ENCODE assay signal across 7 cellular contexts in genomic region chr22:24996420-24996952, GRCh38. TPM values are rescaled to one million over a fixed set of nuclear protein-coding genes. Genes with fewer than 3 reads are reported as not detected.
A peak's percentile ranks its signal among the peaks of the same experiment; 100 is the strongest.
DNase-seq lines count a peak whose midpoint lies in the region; ATAC-seq and TF ChIP-seq lines count a peak whose summit lies in the region.

No MANE protein-coding gene starts in this region.

- H3K9me3 ChIP-seq in cardiac muscle cell (ENCODE audit: low read depth) (no peaks in the 10 kb centered on the region), skeletal muscle tissue (ENCODE audit: control insufficient read depth in 3 of 3, low read length in 3 of 3) (no peaks in the 10 kb centered on the region)
- no peaks in the 10 kb centered on the region for H3K9me3 ChIP-seq in CD8-positive, alpha-beta T cell (ENCODE audit: low read length)

- H3K36me3 ChIP-seq in cardiac muscle cell (no peaks in the 10 kb centered on the region), skeletal muscle tissue (ENCODE audit: control insufficient read depth in 3 of 3, insufficient read depth in 3 of 3, low read length in 3 of 3) (no peaks in the 10 kb centered on the region)
- no peaks in the 10 kb centered on the region for H3K36me3 ChIP-seq in CD8-positive, alpha-beta T cell (ENCODE audit: insufficient read depth, low read length)

- no peak for ATAC-seq in CD8-positive, alpha-beta T cell

- H3K4me1 ChIP-seq in cardiac muscle cell (ENCODE audit: low read depth) (peaks cover 27% of the 10 kb centered on the region), skeletal muscle tissue (ENCODE audit: control insufficient read depth in 3 of 3, insufficient read depth in 3 of 3, low read length in 3 of 3) (peaks cover 22 to 33% (median 30%) of the 10 kb centered on the region in 3 donors)
- H3K4me1 ChIP-seq in CD8-positive, alpha-beta T cell (ENCODE audit: insufficient read depth, low read length) = no peaks in the 10 kb centered on the region

- CTCF ChIA-PET in CD8-positive, alpha-beta T cell (lab: Charles Lee) = no interaction called here

- no peaks in the 10 kb centered on the region for H3K36me3 Mint-ChIP-seq in CD8-positive, alpha-beta T cell

- peaks cover 25% of the 10 kb centered on the region for H3K27me3 Mint-ChIP-seq in CD8-positive, alpha-beta T cell (ENCODE audit: low read depth)

- no peak overlapping the region for H3K4me3 ChIP-seq in cardiac muscle cell
- peak overlapping the region; percentile 5 to 31 (median 17) for H3K4me3 ChIP-seq in skeletal muscle tissue (ENCODE audit: low read length in 3 of 3)
- no peak overlapping the region for H3K4me3 ChIP-seq in CD8-positive, alpha-beta T cell (ENCODE audit: low read depth, low read length)

- no peak for TF ChIP-seq CTCF in cardiac muscle cell (IDR thresholded peaks at IDR 0.05; ENCODE audit: low read depth, low read length)
- no peak for TF ChIP-seq CTCF in CD8-positive, alpha-beta T cell (IDR thresholded peaks at IDR 0.05)

- no peak overlapping the region for H3K27ac Mint-ChIP-seq in CD8-positive, alpha-beta T cell

- no peak overlapping the region for H3K4me3 Mint-ChIP-seq in CD8-positive, alpha-beta T cell

- DNase-seq in HT1080 (ENCODE audit: low read depth) = peak; percentile 83
- DNase-seq in RPMI7951 (ENCODE audit: low read depth) = peak; percentile 94
- peak; percentile 45 to 93 for DNase-seq in cardiac muscle cell (ENCODE audit: low read depth in 1 of 2, low spot score in 1 of 2)
- DNase-seq in CD8-positive, alpha-beta T cell = no peak
- DNase-seq in activated T-cell treated with anti-CD3 and anti-CD28 coated beads, Interleukin-2, amount 50 U/mL, for 48 hours = no peak
- DNase-seq in NOMO-1 (lab: John Stamatoyannopoulos, UW; ENCODE audit: unreplicated experiment in 2 of 2) = no peak

- H3K4me1 Mint-ChIP-seq in CD8-positive, alpha-beta T cell (ENCODE audit: low read depth) = peaks cover 2% of the 10 kb centered on the region

- intact Hi-C loops in CD8-positive, alpha-beta T cell (cut with DNase I, micrococcal nuclease) = no loop called here

- H3K27ac ChIP-seq in cardiac muscle cell (peak overlapping the region; percentile 92), skeletal muscle tissue (ENCODE audit: low read depth, low read length) (no peak overlapping the region)
- no peak overlapping the region for H3K27ac ChIP-seq in CD8-positive, alpha-beta T cell (ENCODE audit: low read depth, low read length)

- POLR2A ChIA-PET in CD8-positive, alpha-beta T cell (lab: Charles Lee) = no interaction called here

- H3K27me3 ChIP-seq in cardiac muscle cell = no peaks in the 10 kb centered on the region
- H3K27me3 ChIP-seq in skeletal muscle tissue (ENCODE audit: control insufficient read depth in 3 of 3, insufficient read depth in 3 of 3, low read length in 3 of 3) = no peaks in the 10 kb centered on the region
- no peaks in the 10 kb centered on the region for H3K27me3 ChIP-seq in CD8-positive, alpha-beta T cell (ENCODE audit: insufficient read depth, low read length)

- peak overlapping the region; percentile 7 to 54 (median 51) for H3K9ac ChIP-seq in skeletal muscle tissue (ENCODE audit: low read depth in 1 of 3, low read length in 3 of 3)

- H3K9me3 Mint-ChIP-seq in CD8-positive, alpha-beta T cell = no peaks in the 10 kb centered on the region

RNA-seq across cellular contexts. Expression of gene KIAA1671, which starts 44.0 kb away (rescaled TPM):
- total RNA-seq in HT1080 (2014; rRNA removed; shearing (Covaris generic)) = 9.8 and 12.8 TPM in 2 replicates
- 6.9 and 7.1 TPM in 2 replicates for polyA plus RNA-seq in HT1080 (2015; cell fraction: cytosol; rRNA removed)
- polyA plus RNA-seq in HT1080 (2015; cell fraction: nucleus; rRNA removed) = 50.6 and 62.4 TPM in 2 replicates
- total RNA-seq in RPMI7951 (2014; rRNA removed; shearing (Covaris generic)) = 7.7 and 8.7 TPM in 2 replicates
- total RNA-seq in cardiac muscle cell = 18.7 and 37.3 TPM in 2 replicates
- polyA plus RNA-seq in cardiac muscle cell = 10.9 and 12.8 TPM in 2 replicates
- 11.5 TPM for total RNA-seq in skeletal muscle tissue
- total RNA-seq in CD8-positive, alpha-beta T cell = 1 to 10 TPM; 2.3 to 2.4 TPM

RNA-seq across cellular contexts. Expression of gene LHFPL7, which starts 50.0 kb away (rescaled TPM):
- total RNA-seq in HT1080 (2014; rRNA removed; shearing (Covaris generic)) = not detected in 2 replicates
- not detected in 2 replicates for polyA plus RNA-seq in HT1080 (2015; cell fraction: cytosol; rRNA removed)
- polyA plus RNA-seq in HT1080 (2015; cell fraction: nucleus; rRNA removed) = not detected in 2 replicates
- total RNA-seq in RPMI7951 (2014; rRNA removed; shearing (Covaris generic)) = not detected in 2 replicates
- total RNA-seq in cardiac muscle cell (not detected in 2 replicates), skeletal muscle tissue (not detected)
- not detected in 2 replicates for polyA plus RNA-seq in cardiac muscle cell
- total RNA-seq in CD8-positive, alpha-beta T cell = not detected

Comparison
In these comparisons a context has a peak if more than half of its experiments do, and no peak if none do; other contexts are left out.
1. DNase-seq: peak in HT1080 (single experiment), RPMI7951 (single experiment) and cardiac muscle cell (2 of 2); none in CD8-positive, alpha-beta T cell (0 of 7), activated T-cell treated with anti-CD3 and anti-CD28 coated beads, Interleukin-2, amount 50 U/mL, for 48 hours (0 of 2) and NOMO-1 (0 of 2).
2. H3K4me3 ChIP-seq: peak in skeletal muscle tissue (3 of 3); none in cardiac muscle cell (single experiment) and CD8-positive, alpha-beta T cell (single experiment).